9 cellular contexts compared by ENCODE assay signal in genomic region chr20:4821590-4821989, GRCh38. TPM values are rescaled to one million over a fixed set of nuclear protein-coding genes. Genes with fewer than 3 reads are reported as not detected.
DNase-seq lines count a peak whose midpoint lies in the region; ATAC-seq and TF ChIP-seq lines count a peak whose summit lies in the region.
"Had no signal": no experiment of that assay in that cellular context is flagged by ENCODE, and none has a peak within 500 bp of the region (broad histone marks: within the 10 kb centered on the region; RNA-seq: fewer than 3 reads in every experiment).

No MANE protein-coding gene starts in this region.

- 71 to 73% methylated on average over 5 of the region's 5 CpGs for WGBS in testis, 2 donors

- H3K27me3 Mint-ChIP-seq in activated CD4-positive, alpha-beta T cell treated with anti-CD3 and anti-CD28 coated beads, Interleukin-2, amount 10 ng/mL, durations not matched to agents 7 days and 5 days: no peaks in the 10 kb centered on the region
- no peaks in the 10 kb centered on the region for H3K27me3 Mint-ChIP-seq in activated naive CD8-positive, alpha-beta T cell treated with anti-CD3 and anti-CD28 coated beads for 36 hours
- H3K27me3 Mint-ChIP-seq in memory B cell: no peaks in the 10 kb centered on the region

- H3K36me3 Mint-ChIP-seq in activated CD4-positive, alpha-beta T cell treated with anti-CD3 and anti-CD28 coated beads, Interleukin-2, amount 10 ng/mL, durations not matched to agents 7 days and 5 days (ENCODE audit: low read depth): peaks cover 45% of the 10 kb centered on the region
- H3K36me3 Mint-ChIP-seq in activated naive CD8-positive, alpha-beta T cell treated with anti-CD3 and anti-CD28 coated beads for 36 hours: peaks cover 20% of the 10 kb centered on the region
- H3K36me3 Mint-ChIP-seq in memory B cell: peaks cover 27% of the 10 kb centered on the region
- H3K36me3 Mint-ChIP-seq: mesothelial cell of epicardium had no signal

- intact Hi-C loops in testis (cut with DNase I; ENCODE audit: low total_unique reads): no loop called here

- no peaks in the 10 kb centered on the region for H3K9me3 ChIP-seq in testis

- CTCF ChIA-PET in activated CD4-positive, alpha-beta T cell treated with anti-CD3 and anti-CD28 coated beads, Interleukin-2, amount 10 ng/mL, durations not matched to agents 7 days and 5 days (lab: Charles Lee): no interaction called here

- peaks cover 49% of the 10 kb centered on the region for H3K4me1 Mint-ChIP-seq in activated CD4-positive, alpha-beta T cell treated with anti-CD3 and anti-CD28 coated beads, Interleukin-2, amount 10 ng/mL, durations not matched to agents 7 days and 5 days
- H3K4me1 Mint-ChIP-seq in activated naive CD8-positive, alpha-beta T cell treated with anti-CD3 and anti-CD28 coated beads for 36 hours: peaks cover 18% of the 10 kb centered on the region
- H3K4me1 Mint-ChIP-seq in memory B cell: peaks cover 45% of the 10 kb centered on the region

- TF ChIP-seq CTCF in testis (IDR thresholded peaks at IDR 0.05): no peak

- ATAC-seq in memory B cell (ENCODE audit: low read depth) (no peak), GM21515 (IDR thresholded peaks at IDR 0.05; ENCODE audit: unreplicated experiment) (no peak)

- H3K9me3 Mint-ChIP-seq in activated CD4-positive, alpha-beta T cell treated with anti-CD3 and anti-CD28 coated beads, Interleukin-2, amount 10 ng/mL, durations not matched to agents 7 days and 5 days: no peaks in the 10 kb centered on the region
- no peaks in the 10 kb centered on the region for H3K9me3 Mint-ChIP-seq in activated naive CD8-positive, alpha-beta T cell treated with anti-CD3 and anti-CD28 coated beads for 36 hours
- no peaks in the 10 kb centered on the region for H3K9me3 Mint-ChIP-seq in memory B cell

- peak overlapping the region; percentile 98 for H3K4me3 Mint-ChIP-seq in activated CD4-positive, alpha-beta T cell treated with anti-CD3 and anti-CD28 coated beads, Interleukin-2, amount 10 ng/mL, durations not matched to agents 7 days and 5 days
- peak overlapping the region; percentile 92 for H3K4me3 Mint-ChIP-seq in activated naive CD8-positive, alpha-beta T cell treated with anti-CD3 and anti-CD28 coated beads for 36 hours
- H3K4me3 Mint-ChIP-seq in memory B cell: peak overlapping the region; percentile 100

- peak overlapping the region; percentile 84 to 90 for H3K27ac ChIP-seq in testis

- POLR2A ChIA-PET in activated CD4-positive, alpha-beta T cell treated with anti-CD3 and anti-CD28 coated beads, Interleukin-2, amount 10 ng/mL, durations not matched to agents 7 days and 5 days (lab: Charles Lee): no interaction called here

- H3K36me3 ChIP-seq in testis (ENCODE audit: low read depth, missing control alignments): no peaks in the 10 kb centered on the region

- peak overlapping the region in 1 of 2 donors; percentile 70 for H3K4me3 ChIP-seq in testis

- no peak overlapping the region for H3K27ac Mint-ChIP-seq in activated CD4-positive, alpha-beta T cell treated with anti-CD3 and anti-CD28 coated beads, Interleukin-2, amount 10 ng/mL, durations not matched to agents 7 days and 5 days
- no peak overlapping the region for H3K27ac Mint-ChIP-seq in activated naive CD8-positive, alpha-beta T cell treated with anti-CD3 and anti-CD28 coated beads for 36 hours
- peak overlapping the region; percentile 95 for H3K27ac Mint-ChIP-seq in memory B cell
- H3K27ac Mint-ChIP-seq: mesothelial cell of epicardium had no signal

- DNase-seq in activated CD4-positive, alpha-beta T cell treated with anti-CD3 and anti-CD28 coated beads, Interleukin-2, amount 10 ng/mL, durations not matched to agents 7 days and 5 days: no peak
- no peak for DNase-seq in activated CD4-positive, alpha-beta T cell treated with anti-CD3 and anti-CD28 coated beads for 1 hour
- no peak for DNase-seq in activated naive CD8-positive, alpha-beta T cell treated with anti-CD3 and anti-CD28 coated beads for 36 hours
- no peak for DNase-seq in memory B cell (ENCODE audit: low spot score in 2 of 2)
- no peak for DNase-seq in testis
- no peak for DNase-seq in DMS153 (lab: John Stamatoyannopoulos, UW)
- no peak for DNase-seq in SIG-M5 treated with dmso at 0.1 percent for 504 hours (lab: John Stamatoyannopoulos, UW; ENCODE audit: unreplicated experiment)

- no peak for TF ChIP-seq POLR2A in testis (IDR thresholded peaks at IDR 0.05)

- no peaks in the 10 kb centered on the region for H3K27me3 ChIP-seq in testis

- peaks cover 39% of the 10 kb centered on the region for H3K4me1 ChIP-seq in testis

RNA-seq across cellular contexts. Expression of gene RASSF2, which starts 1.8 kb away (rescaled TPM):
- total RNA-seq in activated CD4-positive, alpha-beta T cell treated with anti-CD3 and anti-CD28 coated beads, Interleukin-2, amount 10 ng/mL, durations not matched to agents 7 days and 5 days: 10 to 100 TPM; 61.6 to 70.5 TPM
- 10 to 100 TPM; 47.3 to 48.2 TPM for total RNA-seq in activated naive CD8-positive, alpha-beta T cell treated with anti-CD3 and anti-CD28 coated beads for 36 hours
- total RNA-seq in testis: 10 to 100 TPM; 67.8 to 82.9 TPM
- polyA plus RNA-seq in testis (ENCODE audit: insufficient read depth, low read depth, low replicate concordance): 54.8 TPM
